15 cellular contexts compared by ENCODE assay signal in the genomic region with DNA sequence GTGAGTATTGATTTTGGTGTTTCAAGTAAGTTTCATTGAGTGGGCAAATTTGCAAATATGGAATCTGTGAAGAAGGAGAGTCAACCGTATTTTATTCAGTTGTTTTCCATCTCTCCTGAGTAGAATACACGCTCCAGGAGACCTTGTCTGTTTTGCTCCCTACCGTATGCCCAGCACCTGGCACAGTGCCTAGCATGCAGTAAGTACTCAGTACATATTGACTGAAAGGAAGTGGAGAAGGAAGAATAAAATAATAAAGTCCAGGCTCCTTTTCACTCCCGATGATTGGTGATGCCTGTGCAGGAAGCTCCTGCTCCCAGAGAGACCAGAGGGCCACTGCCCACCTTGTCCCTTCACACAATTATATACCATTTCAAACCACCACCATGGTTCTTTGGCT. TPM values are rescaled to one million over a fixed set of nuclear protein-coding genes. Genes with fewer than 3 reads are reported as not detected.
DNase-seq lines count a peak whose midpoint lies in the region; ATAC-seq and TF ChIP-seq lines count a peak whose summit lies in the region.
"Had no signal": no experiment of that assay in that cellular context is flagged by ENCODE, and none has a peak within 500 bp of the region (broad histone marks: within the 10 kb centered on the region; RNA-seq: fewer than 3 reads in every experiment).

No MANE protein-coding gene starts in this region.

- DNase-seq in NCI-H2171 (lab: John Stamatoyannopoulos, UW): peak; percentile 67
- peak in 1 of 2 donors; percentile 72 for DNase-seq in breast epithelium (ENCODE audit: low spot score in 2 of 2)
- no peak for DNase-seq in trophoblast cell
- no peak for DNase-seq in MV-4-11 (lab: John Stamatoyannopoulos, UW)
- DNase-seq in coronary artery (ENCODE audit: low spot score): no peak
- DNase-seq in NCI-H524 treated with DMSO at 0.1 percent for 48 hours (lab: John Stamatoyannopoulos, UW): no peak
- DNase-seq: activated CD8-positive, alpha-beta T cell treated with anti-CD3 and anti-CD28 coated beads for 36 hours; activated naive CD8-positive, alpha-beta T cell treated with anti-CD3 and anti-CD28 coated beads, Interleukin-2, amount 10 ng/mL, durations not matched to agents 7 days and 5 days; CD8-positive, alpha-beta T cell; NCI-H524; right cardiac atrium; T-cell; uterus had no signal

- no peak for TF ChIP-seq POLR2A in breast epithelium (IDR thresholded peaks at IDR 0.05)

- H2BK5ac ChIP-seq in trophoblast cell (ENCODE audit: low read depth, low read length, poor library complexity): no peak overlapping the region

- H3K9ac ChIP-seq in trophoblast cell (ENCODE audit: low read length): no peak overlapping the region

- no peak overlapping the region for H4K8ac ChIP-seq in trophoblast cell (ENCODE audit: low read depth, low read length)

- intact Hi-C loops in breast epithelium (cut with DNase I; ENCODE audit: low total_unique reads): no loop called here

- H3K4me1 ChIP-seq in HEK293 (ENCODE audit: control insufficient read depth, insufficient read depth, low read length): peaks cover 8% of the 10 kb centered on the region
- H3K4me1 ChIP-seq in breast epithelium: peaks cover 3% of the 10 kb centered on the region in 2 donors
- peaks cover 7 to 15% of the 10 kb centered on the region in 2 experiments for H3K4me1 ChIP-seq in trophoblast cell (ENCODE audit: control insufficient read depth in 1 of 2, insufficient read depth in 2 of 2, low read length in 2 of 2)
- H3K4me1 ChIP-seq: uterus had no signal

- H2BK12ac ChIP-seq in trophoblast cell (ENCODE audit: low read length): no peak overlapping the region

- no peak overlapping the region for H3K4me2 ChIP-seq in trophoblast cell (ENCODE audit: low read length)

- POLR2A ChIA-PET in HEK293 (lab: Yijun Ruan, JAX): interaction anchor here (1.4 kb wide), 1 partner anchor 59 kb away, joined by 3 read pairs; a partner anchor contains a TSS

- no peak overlapping the region for H4K12ac ChIP-seq in trophoblast cell (ENCODE audit: low read depth, low read length)

- H2BK120ac ChIP-seq in trophoblast cell (ENCODE audit: insufficient read depth, low read length, poor library complexity): no peak overlapping the region

- no peak overlapping the region for H2AFZ ChIP-seq in trophoblast cell (ENCODE audit: insufficient read depth, low read length, poor library complexity)

- no CpG with 5 or more reads among the region's 4 CpGs for WGBS in trophoblast cell (ENCODE audit: extremely low coverage, insufficient coverage, insufficient read length)

- H3K79me2 ChIP-seq in trophoblast cell (ENCODE audit: control insufficient read depth, insufficient read depth, low read length, poor library complexity): no peaks in the 10 kb centered on the region

- H3K36me3 ChIP-seq in HEK293 (ENCODE audit: control insufficient read depth in 2 of 2, insufficient read depth in 1 of 2, low read length in 2 of 2): no peaks in the 10 kb centered on the region
- H3K36me3 ChIP-seq in breast epithelium: no peaks in the 10 kb centered on the region
- no peaks in the 10 kb centered on the region for H3K36me3 ChIP-seq in trophoblast cell (ENCODE audit: control insufficient read depth in 1 of 2, insufficient read depth in 2 of 2, low read length in 2 of 2)
- H3K36me3 ChIP-seq: uterus had no signal

- ATAC-seq in HG03039 (IDR thresholded peaks at IDR 0.05; ENCODE audit: unreplicated experiment): no peak
- ATAC-seq: activated CD8-positive, alpha-beta T cell treated with anti-CD3 and anti-CD28 coated beads for 36 hours; CD8-positive, alpha-beta T cell; right cardiac atrium; T-cell had no signal

- CTCF ChIA-PET in HEK293 (lab: Yijun Ruan, JAX): interaction anchor here (2.5 kb wide), 1 partner anchor 36 kb away, joined by 16 read pairs; no protein-coding TSS in a partner anchor

- H3K79me1 ChIP-seq in trophoblast cell (ENCODE audit: low read length): peaks cover 6% of the 10 kb centered on the region

- no peak overlapping the region for H3K14ac ChIP-seq in trophoblast cell (ENCODE audit: low read length)

- H3K27ac ChIP-seq in HEK293 (ENCODE audit: extremely low read depth, low read depth, low read length) (no peak overlapping the region), breast epithelium (peak overlapping the region; percentile 88), trophoblast cell (ENCODE audit: low read depth, low read length) (no peak overlapping the region), coronary artery (no peak overlapping the region)
- H3K27ac ChIP-seq: uterus had no signal

- H4K91ac ChIP-seq in trophoblast cell (ENCODE audit: low read depth, low read length): peak overlapping the region; percentile 1

- H3K27me3 ChIP-seq in breast epithelium (no peaks in the 10 kb centered on the region), trophoblast cell (ENCODE audit: insufficient read depth, low read length) (no peaks in the 10 kb centered on the region)
- H3K27me3 ChIP-seq: uterus had no signal

- H3K18ac ChIP-seq in trophoblast cell (ENCODE audit: low read length): no peak overlapping the region

- H3K4me3 ChIP-seq in HEK293 (ENCODE audit: low read depth, low read length): no peak overlapping the region
- no peak overlapping the region for H3K4me3 ChIP-seq in breast epithelium
- no peak overlapping the region for H3K4me3 ChIP-seq in trophoblast cell (ENCODE audit: low read depth, low read length)
- H3K4me3 ChIP-seq in coronary artery: no peak overlapping the region
- H3K4me3 ChIP-seq: uterus had no signal

- H3K9me3 ChIP-seq in HEK293 (ENCODE audit: control insufficient read depth, insufficient read depth, low read depth, low read length) (no peaks in the 10 kb centered on the region), breast epithelium (no peaks in the 10 kb centered on the region), trophoblast cell (ENCODE audit: insufficient read depth, low read depth, low read length) (no peaks in the 10 kb centered on the region)
- H3K9me3 ChIP-seq: uterus had no signal

- H2AK5ac ChIP-seq in trophoblast cell (ENCODE audit: low read length): no peak overlapping the region

- H3K23ac ChIP-seq in trophoblast cell (ENCODE audit: low read length): no peak overlapping the region

- H3K4ac ChIP-seq in trophoblast cell (ENCODE audit: low read depth, low read length): no peak overlapping the region

- TF ChIP-seq CTCF in HEK293 (tag by site-specific recombination; IDR thresholded peaks at IDR 0.05) (no peak), breast epithelium (IDR thresholded peaks at IDR 0.05) (no peak), coronary artery (IDR thresholded peaks at IDR 0.05) (no peak)

TF ChIP-seq in HEK293, 187 proteins besides CTCF, POLR2A, EP300 and RAD21:
- peak; percentile 80 for TF ChIP-seq GLIS1 (tag by site-specific recombination; IDR thresholded peaks at IDR 0.05)
- TF ChIP-seq, protein P1, sequence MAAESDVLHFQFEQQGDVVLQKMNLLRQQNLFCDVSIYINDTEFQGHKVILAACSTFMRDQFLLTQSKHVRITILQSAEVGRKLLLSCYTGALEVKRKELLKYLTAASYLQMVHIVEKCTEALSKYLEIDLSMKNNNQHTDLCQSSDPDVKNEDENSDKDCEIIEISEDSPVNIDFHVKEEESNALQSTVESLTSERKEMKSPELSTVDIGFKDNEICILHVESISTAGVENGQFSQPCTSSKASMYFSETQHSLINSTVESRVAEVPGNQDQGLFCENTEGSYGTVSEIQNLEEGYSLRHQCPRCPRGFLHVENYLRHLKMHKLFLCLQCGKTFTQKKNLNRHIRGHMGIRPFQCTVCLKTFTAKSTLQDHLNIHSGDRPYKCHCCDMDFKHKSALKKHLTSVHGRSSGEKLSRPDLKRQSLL (tag by site-specific recombination; IDR thresholded peaks at IDR 0.05): no peak

RNA-seq across cellular contexts. Expression of a gene that starts 59.4 kb away (rescaled TPM):
- total RNA-seq in breast epithelium: 1 to 10 TPM in 1 of 3 donors, not detected in 2; 1.8 TPM
- 10.1 and 11.4 TPM in 2 replicates for polyA plus RNA-seq in trophoblast cell (2013)
- polyA plus RNA-seq: right cardiac atrium had no signal

Comparison
In these comparisons a context has a peak if more than half of its experiments do, and no peak if none do; other contexts are left out.
1. H3K27ac ChIP-seq: peak in breast epithelium (2 of 2); none in HEK293 (single experiment), trophoblast cell (single experiment) and coronary artery (0 of 2).